8 cellular contexts compared by ENCODE assay signal in the genomic region with DNA sequence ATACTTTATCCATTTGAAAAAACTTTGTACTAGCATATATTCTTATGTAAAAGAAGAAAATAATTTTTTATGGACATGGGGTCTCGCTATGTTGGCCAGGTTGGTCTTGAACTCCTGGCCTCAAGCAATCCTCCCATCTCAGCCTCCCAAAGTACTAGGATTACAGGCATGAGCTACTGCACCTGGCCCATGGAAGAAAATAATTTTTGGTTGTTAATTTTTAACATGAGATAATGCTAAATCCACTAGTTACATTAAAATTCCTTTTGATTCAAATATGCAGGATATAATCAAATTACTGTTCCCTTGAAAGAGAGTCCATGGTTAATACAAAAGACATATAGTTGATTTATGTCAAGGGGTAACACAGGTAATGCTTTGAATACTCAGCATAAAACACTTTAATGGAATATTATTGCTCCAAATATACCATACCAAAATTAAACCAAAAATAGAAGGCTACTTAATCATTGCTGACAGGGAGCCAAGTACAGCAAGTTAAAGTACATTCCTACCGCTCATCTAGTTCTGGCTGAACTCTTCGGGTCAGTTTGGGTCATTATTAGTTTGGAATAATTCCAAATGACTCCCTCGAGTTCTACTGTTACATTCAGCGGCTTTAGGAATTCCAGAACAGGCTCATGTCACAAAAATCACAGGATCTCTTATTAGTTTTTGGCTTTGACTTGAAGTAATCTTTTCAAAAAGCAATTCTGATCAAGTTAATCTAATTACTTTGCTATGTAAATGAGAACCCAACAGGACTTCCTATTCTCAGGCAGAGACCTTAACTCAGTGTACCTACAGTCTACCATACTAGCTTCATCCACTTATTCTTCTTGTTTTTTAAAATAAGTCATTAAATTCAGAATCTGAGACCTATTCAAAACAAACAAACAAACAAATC. TPM values are rescaled to one million over a fixed set of nuclear protein-coding genes. Genes with fewer than 3 reads are reported as not detected.
A peak's percentile ranks its signal among the peaks of the same experiment; 100 is the strongest.
DNase-seq lines count a peak whose midpoint lies in the region; ATAC-seq and TF ChIP-seq lines count a peak whose summit lies in the region.

No MANE protein-coding gene starts in this region.

- H4K20me1 ChIP-seq in PC-3 (ENCODE audit: low read length) (0 out of 2 replicates have a peak, but pooled peaks cover 11% of the 10 kb centered on the region), osteoblast (ENCODE audit: insufficient read depth, low read length) (peaks cover 57% of the 10 kb centered on the region)

- H3K9me3 Mint-ChIP-seq in CD4-positive, CD25-positive, alpha-beta regulatory T cell: peaks cover 0 to 5% (median 0%) of the 10 kb centered on the region in 7 donors

- in situ Hi-C loops in G401 (cut with HindIII; ENCODE audit: low sequenced_read_pairs): no loop called here

- H3K36me3 Mint-ChIP-seq in CD4-positive, CD25-positive, alpha-beta regulatory T cell: peaks cover 9% of the 10 kb centered on the region

- H3K4me2 ChIP-seq in PC-3 (ENCODE audit: low read length) (peak overlapping the region; percentile 59), osteoblast (ENCODE audit: insufficient read depth, low read length) (peak overlapping the region; percentile 64)

- CTCF ChIA-PET in PC-3 (lab: Charles Lee): interaction anchor here (0.6 kb wide), 1 partner anchor 364 kb away, joined by 13 read pairs; no protein-coding TSS in a partner anchor

- H3K9ac ChIP-seq in PC-3 (ENCODE audit: low read length): no peak overlapping the region

- no peaks in the 10 kb centered on the region for H3K27me3 ChIP-seq in CD4-positive, CD25-positive, alpha-beta regulatory T cell (ENCODE audit: control insufficient read depth, insufficient read depth, low read length)
- H3K27me3 ChIP-seq in PC-3 (ENCODE audit: low read length): no peaks in the 10 kb centered on the region
- H3K27me3 ChIP-seq in osteoblast (ENCODE audit: insufficient read depth, low read length): no peaks in the 10 kb centered on the region

- peaks cover 0 to 4% of the 10 kb centered on the region in 2 experiments for H3K9me3 ChIP-seq in CD4-positive, CD25-positive, alpha-beta regulatory T cell (ENCODE audit: control insufficient read depth in 2 of 2, low read length in 2 of 2)
- H3K9me3 ChIP-seq in PC-3 (ENCODE audit: low read length) (no peaks in the 10 kb centered on the region), osteoblast (ENCODE audit: low read depth, low read length) (no peaks in the 10 kb centered on the region)

- no peak overlapping the region for H3K27ac ChIP-seq in CD4-positive, CD25-positive, alpha-beta regulatory T cell (ENCODE audit: insufficient read depth, low read length, poor library complexity, severe bottlenecking)
- no peak overlapping the region for H3K27ac ChIP-seq in PC-3 (ENCODE audit: low read length)
- peak overlapping the region; percentile 24 for H3K27ac ChIP-seq in osteoblast (ENCODE audit: low read depth, low read length)

- peaks cover 13% of the 10 kb centered on the region for H3K4me1 ChIP-seq in CD4-positive, CD25-positive, alpha-beta regulatory T cell (ENCODE audit: control insufficient read depth, insufficient read depth, low read length, poor library complexity, severe bottlenecking)
- H3K4me1 ChIP-seq in PC-3 (ENCODE audit: insufficient read depth, low read length): peaks cover 21% of the 10 kb centered on the region
- H3K4me1 ChIP-seq in osteoblast (ENCODE audit: insufficient read depth, low read length): peaks cover 32% of the 10 kb centered on the region

- H3K4me3 Mint-ChIP-seq in CD4-positive, CD25-positive, alpha-beta regulatory T cell: peak overlapping the region in 2 of 4 donors; percentile 5 to 43

- peak in 1 of 2 donors; percentile 14 for ATAC-seq in CD4-positive, CD25-positive, alpha-beta regulatory T cell (ENCODE audit: low read depth in 2 of 2)
- ATAC-seq in PC-3 (peak; percentile 83), GM21447 (IDR thresholded peaks at IDR 0.05; ENCODE audit: unreplicated experiment) (no peak), HG02885 (IDR thresholded peaks at IDR 0.05; ENCODE audit: poor library complexity, unreplicated experiment) (no peak), HG03442 (IDR thresholded peaks at IDR 0.05; ENCODE audit: unreplicated experiment) (no peak)

- no peaks in the 10 kb centered on the region for H3F3A ChIP-seq in PC-3 (ENCODE audit: low read length, unreplicated experiment)

- H3K36me3 ChIP-seq in CD4-positive, CD25-positive, alpha-beta regulatory T cell (ENCODE audit: control insufficient read depth, insufficient read depth, low read length): no peaks in the 10 kb centered on the region
- no peaks in the 10 kb centered on the region for H3K36me3 ChIP-seq in PC-3 (ENCODE audit: low read depth, low read length)
- no peaks in the 10 kb centered on the region for H3K36me3 ChIP-seq in osteoblast (ENCODE audit: insufficient read depth, low read length)

- intact Hi-C loops in PC-3 (cut with micrococcal nuclease): no loop called here

- H3K27ac Mint-ChIP-seq in CD4-positive, CD25-positive, alpha-beta regulatory T cell: peak overlapping the region in 2 of 3 donors; percentile 37 to 72

- peaks cover 28 to 75% (median 39%) of the 10 kb centered on the region in 4 donors for H3K4me1 Mint-ChIP-seq in CD4-positive, CD25-positive, alpha-beta regulatory T cell

- H2AFZ ChIP-seq in PC-3 (ENCODE audit: low read length): no peak overlapping the region
- H2AFZ ChIP-seq in osteoblast (ENCODE audit: low read length): no peak overlapping the region

- H3K4me3 ChIP-seq in CD4-positive, CD25-positive, alpha-beta regulatory T cell (ENCODE audit: low read depth, low read length): no peak overlapping the region
- H3K4me3 ChIP-seq in PC-3 (ENCODE audit: low read length): no peak overlapping the region
- H3K4me3 ChIP-seq in osteoblast (ENCODE audit: insufficient read depth, low read length): no peak overlapping the region

- H3K27me3 Mint-ChIP-seq in CD4-positive, CD25-positive, alpha-beta regulatory T cell: peaks cover 28% of the 10 kb centered on the region

- no peak for TF ChIP-seq CTCF in PC-3 (conservative IDR thresholded peaks at IDR 0.05; ENCODE audit: low read depth, low read length)
- TF ChIP-seq CTCF in osteoblast (IDR thresholded peaks at IDR 0.05; ENCODE audit: extremely low read depth, low read depth, low read length): no peak

- no peak for DNase-seq in CD4-positive, CD25-positive, alpha-beta regulatory T cell
- DNase-seq in PC-3 (peak; percentile 87), fibroblast of peridontal ligament (ENCODE audit: extremely low read depth) (peak; percentile 91), osteoblast (ENCODE audit: insufficient read length, low spot score, missing footprints) (peak; percentile 82), G401 (ENCODE audit: low spot score) (no peak)

- no TSS peak for BruUV-seq in PC-3 (replicated peaks; lab: Mats Ljungman, UMichigan)

- peaks cover 62% of the 10 kb centered on the region for H3K79me2 ChIP-seq in PC-3 (ENCODE audit: low read length)
- H3K79me2 ChIP-seq in osteoblast (ENCODE audit: insufficient read depth, low read length): peaks cover 89% of the 10 kb centered on the region

- POLR2A ChIA-PET in PC-3 (lab: Charles Lee; ENCODE audit: unreplicated experiment): no interaction called here

- H3K9me2 ChIP-seq in PC-3 (replicated peaks; ENCODE audit: low read length): no peaks in the 10 kb centered on the region

RNA-seq across cellular contexts. Expression of gene SOS2, which starts 6.1 kb away (rescaled TPM):
- 13.2 TPM for total RNA-seq in CD4-positive, CD25-positive, alpha-beta regulatory T cell
- 1 to 10 TPM; 3.6 to 5.5 (median 4.8) TPM for polyA plus RNA-seq in CD4-positive, CD25-positive, alpha-beta regulatory T cell
- 9.1 and 9.9 TPM in 2 replicates for total RNA-seq in PC-3 (2014; rRNA removed)
- total RNA-seq in osteoblast: 29.7 and 30.6 TPM in 2 replicates
- 7.9 and 20.0 TPM in 2 replicates for total RNA-seq in G401 (2014; rRNA removed; shearing (Covaris generic))

Comparison
In these comparisons a context has a peak if more than half of its experiments do, and no peak if none do; other contexts are left out.
1. DNase-seq: peak in PC-3 (single experiment), fibroblast of peridontal ligament (single experiment) and osteoblast (single experiment); none in CD4-positive, CD25-positive, alpha-beta regulatory T cell (0 of 3) and G401 (single experiment).